Comparison of ENCODE assay signal across 18 cellular contexts in genomic region chr2:15675456-15676195, GRCh38.
DNase-seq lines count a peak whose midpoint lies in the region; ATAC-seq and TF ChIP-seq lines count a peak whose summit lies in the region.
"Had no signal": no experiment of that assay in that cellular context is flagged by ENCODE, and none has a peak within 500 bp of the region (broad histone marks: within the 10 kb centered on the region; RNA-seq: fewer than 3 reads in every experiment).

No MANE protein-coding gene starts in this region.

- H3K4me3 ChIP-seq in fibroblast of pulmonary artery (replicated peaks; ENCODE audit: low read depth, low read length) = no peak overlapping the region

- CTCF ChIA-PET in CD4-positive, alpha-beta T cell (lab: Charles Lee) = no interaction called here

- H3K9me3 ChIP-seq in CD4-positive, alpha-beta T cell (ENCODE audit: control insufficient read depth, low read length) = no peaks in the 10 kb centered on the region
- H3K9me3 ChIP-seq: BE2C had no signal

- peaks cover 6% of the 10 kb centered on the region for H3K27me3 ChIP-seq in CD4-positive, alpha-beta T cell (ENCODE audit: control insufficient read depth, insufficient read depth, low read length)
- H3K27me3 ChIP-seq: BE2C had no signal

- H3K27ac ChIP-seq in CD4-positive, alpha-beta T cell (ENCODE audit: low read depth, low read length) = no peak overlapping the region
- H3K27ac ChIP-seq: VCaP had no signal

- H3K36me3 Mint-ChIP-seq in CD4-positive, alpha-beta T cell (ENCODE audit: low read depth) = no peaks in the 10 kb centered on the region
- H3K36me3 Mint-ChIP-seq: naive thymus-derived CD8-positive, alpha-beta T cell had no signal

- POLR2A ChIA-PET in CD4-positive, alpha-beta T cell (lab: Charles Lee) = no interaction called here

- DNase-seq in ELR (ENCODE audit: low read depth) (peak; percentile 57), RKO (ENCODE audit: low spot score) (peak; percentile 58), fibroblast of pulmonary artery (ENCODE audit: low read depth) (peak; percentile 26), omental fat pad (ENCODE audit: low spot score) (no peak), Right ventricle myocardium superior (no peak), NCI-H526 (lab: John Stamatoyannopoulos, UW) (no peak), C1 segment of cervical spinal cord (lab: John Stamatoyannopoulos, UW) (no peak)
- no peak for DNase-seq in CD4-positive, alpha-beta T cell
- DNase-seq: anterior cingulate cortex; BE2C; H9; naive thymus-derived CD8-positive, alpha-beta T cell; NCI-H1417; NCI-H345; stimulated activated CD4-positive, alpha-beta T cell treated with anti-CD3 and anti-CD28 coated beads, Interleukin-4, amount 100 ng/mL, for 1 hour had no signal

- intact Hi-C loops in Right ventricle myocardium superior (cut with DNase I) = no loop called here
- intact Hi-C loops in CD4-positive, alpha-beta T cell (cut with DNase I, micrococcal nuclease) = no loop called here

- no peak overlapping the region for H3K4me3 Mint-ChIP-seq in CD4-positive, alpha-beta T cell
- H3K4me3 Mint-ChIP-seq: activated T-helper 17 cell treated with anti-CD3 and anti-CD28 coated beads, Interleukin-2, amount 50 U/mL, for 72 hours; H9; naive thymus-derived CD8-positive, alpha-beta T cell had no signal

- no peak overlapping the region for H3K27ac Mint-ChIP-seq in CD4-positive, alpha-beta T cell
- H3K27ac Mint-ChIP-seq: activated T-helper 17 cell treated with anti-CD3 and anti-CD28 coated beads, Interleukin-2, amount 50 U/mL, for 72 hours; naive thymus-derived CD8-positive, alpha-beta T cell had no signal

- TF ChIP-seq CTCF in fibroblast of pulmonary artery (IDR thresholded peaks at IDR 0.05; ENCODE audit: low read length, missing control alignments) (no peak), omental fat pad (IDR thresholded peaks at IDR 0.05) (no peak)
- TF ChIP-seq CTCF in CD4-positive, alpha-beta T cell (IDR thresholded peaks at IDR 0.05) = no peak

- ATAC-seq in omental fat pad (ENCODE audit: low FRiP score) (peak; percentile 63), Right ventricle myocardium superior (ENCODE audit: poor library complexity) (no peak)
- no peak for ATAC-seq in CD4-positive, alpha-beta T cell (ENCODE audit: poor library complexity)
- ATAC-seq: activated T-helper 17 cell treated with anti-CD3 and anti-CD28 coated beads, Interleukin-2, amount 50 U/mL, for 72 hours; naive thymus-derived CD8-positive, alpha-beta T cell; sciatic nerve had no signal

- peaks cover 10% of the 10 kb centered on the region for H3K27me3 Mint-ChIP-seq in CD4-positive, alpha-beta T cell

- no peaks in the 10 kb centered on the region for H3K4me1 Mint-ChIP-seq in CD4-positive, alpha-beta T cell (ENCODE audit: low read depth)
- H3K4me1 Mint-ChIP-seq: activated T-helper 17 cell treated with anti-CD3 and anti-CD28 coated beads, Interleukin-2, amount 50 U/mL, for 72 hours; naive thymus-derived CD8-positive, alpha-beta T cell had no signal

- no peaks in the 10 kb centered on the region for H3K9me3 Mint-ChIP-seq in CD4-positive, alpha-beta T cell
- H3K9me3 Mint-ChIP-seq: activated T-helper 17 cell treated with anti-CD3 and anti-CD28 coated beads, Interleukin-2, amount 50 U/mL, for 72 hours had no signal

Comparison
In these comparisons a context has a peak if more than half of its experiments do, and no peak if none do; other contexts are left out.
1. DNase-seq: peak in ELR (single experiment), RKO (single experiment) and fibroblast of pulmonary artery (single experiment); none in omental fat pad (single experiment), Right ventricle myocardium superior (single experiment), NCI-H526 (0 of 2), C1 segment of cervical spinal cord (0 of 14) and CD4-positive, alpha-beta T cell (0 of 10).